ENCODE assay signal across 1 cellular context in the genomic region with DNA sequence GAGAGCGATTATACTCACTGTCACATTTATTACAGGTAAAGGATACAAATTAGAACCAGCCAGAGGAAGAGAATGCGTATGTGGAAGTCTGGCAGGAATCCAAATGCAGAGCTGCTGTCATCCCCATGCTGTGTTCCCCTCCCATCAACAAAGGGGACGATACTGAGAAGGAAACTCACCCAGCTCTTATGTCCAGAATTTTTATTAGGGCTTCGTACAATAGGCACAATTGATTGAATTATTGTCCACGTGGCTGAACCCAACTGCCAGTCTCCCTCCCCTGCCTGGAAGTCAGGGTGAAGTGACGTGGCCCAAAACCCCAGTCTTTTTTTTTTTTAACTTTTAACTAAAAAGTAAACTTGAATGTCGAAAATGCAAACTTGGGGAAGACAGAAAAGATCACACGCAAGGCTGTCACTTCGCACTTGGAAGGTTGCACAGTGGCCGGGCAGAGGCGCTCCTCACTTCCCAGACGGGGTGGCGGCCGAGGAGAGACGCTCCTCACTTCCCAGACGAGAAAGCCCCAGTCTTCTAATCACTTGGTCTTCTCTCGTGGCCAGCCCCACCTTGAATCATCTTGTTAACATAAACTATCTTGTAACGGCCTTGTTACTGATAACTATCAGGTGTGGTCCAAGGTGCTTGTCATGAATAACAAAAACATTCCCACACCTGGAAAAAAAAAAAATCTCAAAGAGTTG.
TF ChIP-seq lines count a peak whose summit lies in the region.

No MANE protein-coding gene starts in this region.

TF ChIP-seq in HepG2, 621 proteins besides CTCF, POLR2A, EP300 and RAD21 (continued from another document and continues in another):
- TF ChIP-seq, protein P1, sequence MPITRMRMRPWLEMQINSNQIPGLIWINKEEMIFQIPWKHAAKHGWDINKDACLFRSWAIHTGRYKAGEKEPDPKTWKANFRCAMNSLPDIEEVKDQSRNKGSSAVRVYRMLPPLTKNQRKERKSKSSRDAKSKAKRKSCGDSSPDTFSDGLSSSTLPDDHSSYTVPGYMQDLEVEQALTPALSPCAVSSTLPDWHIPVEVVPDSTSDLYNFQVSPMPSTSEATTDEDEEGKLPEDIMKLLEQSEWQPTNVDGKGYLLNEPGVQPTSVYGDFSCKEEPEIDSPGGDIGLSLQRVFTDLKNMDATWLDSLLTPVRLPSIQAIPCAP (CRISPR knock-in tag; IDR thresholded peaks at IDR 0.05; ENCODE audit: low read depth): no peak
- TF ChIP-seq, protein P2, sequence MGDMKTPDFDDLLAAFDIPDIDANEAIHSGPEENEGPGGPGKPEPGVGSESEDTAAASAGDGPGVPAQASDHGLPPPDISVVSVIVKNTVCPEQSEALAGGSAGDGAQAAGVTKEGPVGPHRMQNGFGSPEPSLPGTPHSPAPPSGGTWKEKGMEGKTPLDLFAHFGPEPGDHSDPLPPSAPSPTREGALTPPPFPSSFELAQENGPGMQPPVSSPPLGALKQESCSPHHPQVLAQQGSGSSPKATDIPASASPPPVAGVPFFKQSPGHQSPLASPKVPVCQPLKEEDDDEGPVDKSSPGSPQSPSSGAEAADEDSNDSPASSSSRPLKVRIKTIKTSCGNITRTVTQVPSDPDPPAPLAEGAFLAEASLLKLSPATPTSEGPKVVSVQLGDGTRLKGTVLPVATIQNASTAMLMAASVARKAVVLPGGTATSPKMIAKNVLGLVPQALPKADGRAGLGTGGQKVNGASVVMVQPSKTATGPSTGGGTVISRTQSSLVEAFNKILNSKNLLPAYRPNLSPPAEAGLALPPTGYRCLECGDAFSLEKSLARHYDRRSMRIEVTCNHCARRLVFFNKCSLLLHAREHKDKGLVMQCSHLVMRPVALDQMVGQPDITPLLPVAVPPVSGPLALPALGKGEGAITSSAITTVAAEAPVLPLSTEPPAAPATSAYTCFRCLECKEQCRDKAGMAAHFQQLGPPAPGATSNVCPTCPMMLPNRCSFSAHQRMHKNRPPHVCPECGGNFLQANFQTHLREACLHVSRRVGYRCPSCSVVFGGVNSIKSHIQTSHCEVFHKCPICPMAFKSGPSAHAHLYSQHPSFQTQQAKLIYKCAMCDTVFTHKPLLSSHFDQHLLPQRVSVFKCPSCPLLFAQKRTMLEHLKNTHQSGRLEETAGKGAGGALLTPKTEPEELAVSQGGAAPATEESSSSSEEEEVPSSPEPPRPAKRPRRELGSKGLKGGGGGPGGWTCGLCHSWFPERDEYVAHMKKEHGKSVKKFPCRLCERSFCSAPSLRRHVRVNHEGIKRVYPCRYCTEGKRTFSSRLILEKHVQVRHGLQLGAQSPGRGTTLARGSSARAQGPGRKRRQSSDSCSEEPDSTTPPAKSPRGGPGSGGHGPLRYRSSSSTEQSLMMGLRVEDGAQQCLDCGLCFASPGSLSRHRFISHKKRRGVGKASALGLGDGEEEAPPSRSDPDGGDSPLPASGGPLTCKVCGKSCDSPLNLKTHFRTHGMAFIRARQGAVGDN (CRISPR knock-in tag; IDR thresholded peaks at IDR 0.05): peak; percentile 52
- TF ChIP-seq SETDB1 (CRISPR knock-in tag; IDR thresholded peaks at IDR 0.05; ENCODE audit: borderline replicate concordance) (no peak), POLR2AphosphoS5 (IDR thresholded peaks at IDR 0.05; ENCODE audit: low read depth, low read length) (no peak), HNF4A (CRISPR knock-in tag; IDR thresholded peaks at IDR 0.05) (no peak), ZNF709 (CRISPR knock-in tag; IDR thresholded peaks at IDR 0.05) (0 out of 2 replicates have a peak, but pooled peaks have one; percentile 26), ZNF263 (CRISPR knock-in tag; IDR thresholded peaks at IDR 0.05) (peak; percentile 91), HES4 (CRISPR knock-in tag; IDR thresholded peaks at IDR 0.05; ENCODE audit: borderline replicate concordance) (no peak), ZFP1 (CRISPR knock-in tag; IDR thresholded peaks at IDR 0.05) (0 out of 2 replicates have a peak, but pooled peaks have one; percentile 24), YEATS4 (CRISPR knock-in tag; IDR thresholded peaks at IDR 0.05; ENCODE audit: borderline replicate concordance) (0 out of 2 replicates have a peak, but pooled peaks have one; percentile 11), GFI1 (CRISPR knock-in tag; IDR thresholded peaks at IDR 0.05; ENCODE audit: borderline replicate concordance) (no peak)
- TF ChIP-seq, protein P3, sequence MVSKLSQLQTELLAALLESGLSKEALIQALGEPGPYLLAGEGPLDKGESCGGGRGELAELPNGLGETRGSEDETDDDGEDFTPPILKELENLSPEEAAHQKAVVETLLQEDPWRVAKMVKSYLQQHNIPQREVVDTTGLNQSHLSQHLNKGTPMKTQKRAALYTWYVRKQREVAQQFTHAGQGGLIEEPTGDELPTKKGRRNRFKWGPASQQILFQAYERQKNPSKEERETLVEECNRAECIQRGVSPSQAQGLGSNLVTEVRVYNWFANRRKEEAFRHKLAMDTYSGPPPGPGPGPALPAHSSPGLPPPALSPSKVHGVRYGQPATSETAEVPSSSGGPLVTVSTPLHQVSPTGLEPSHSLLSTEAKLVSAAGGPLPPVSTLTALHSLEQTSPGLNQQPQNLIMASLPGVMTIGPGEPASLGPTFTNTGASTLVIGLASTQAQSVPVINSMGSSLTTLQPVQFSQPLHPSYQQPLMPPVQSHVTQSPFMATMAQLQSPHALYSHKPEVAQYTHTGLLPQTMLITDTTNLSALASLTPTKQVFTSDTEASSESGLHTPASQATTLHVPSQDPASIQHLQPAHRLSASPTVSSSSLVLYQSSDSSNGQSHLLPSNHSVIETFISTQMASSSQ (IDR thresholded peaks at IDR 0.05; ENCODE audit: low read depth): no peak
- TF ChIP-seq, protein P3 (CRISPR knock-in tag; IDR thresholded peaks at IDR 0.05; ENCODE audit: borderline replicate concordance): no peak
- TF ChIP-seq, protein P4, sequence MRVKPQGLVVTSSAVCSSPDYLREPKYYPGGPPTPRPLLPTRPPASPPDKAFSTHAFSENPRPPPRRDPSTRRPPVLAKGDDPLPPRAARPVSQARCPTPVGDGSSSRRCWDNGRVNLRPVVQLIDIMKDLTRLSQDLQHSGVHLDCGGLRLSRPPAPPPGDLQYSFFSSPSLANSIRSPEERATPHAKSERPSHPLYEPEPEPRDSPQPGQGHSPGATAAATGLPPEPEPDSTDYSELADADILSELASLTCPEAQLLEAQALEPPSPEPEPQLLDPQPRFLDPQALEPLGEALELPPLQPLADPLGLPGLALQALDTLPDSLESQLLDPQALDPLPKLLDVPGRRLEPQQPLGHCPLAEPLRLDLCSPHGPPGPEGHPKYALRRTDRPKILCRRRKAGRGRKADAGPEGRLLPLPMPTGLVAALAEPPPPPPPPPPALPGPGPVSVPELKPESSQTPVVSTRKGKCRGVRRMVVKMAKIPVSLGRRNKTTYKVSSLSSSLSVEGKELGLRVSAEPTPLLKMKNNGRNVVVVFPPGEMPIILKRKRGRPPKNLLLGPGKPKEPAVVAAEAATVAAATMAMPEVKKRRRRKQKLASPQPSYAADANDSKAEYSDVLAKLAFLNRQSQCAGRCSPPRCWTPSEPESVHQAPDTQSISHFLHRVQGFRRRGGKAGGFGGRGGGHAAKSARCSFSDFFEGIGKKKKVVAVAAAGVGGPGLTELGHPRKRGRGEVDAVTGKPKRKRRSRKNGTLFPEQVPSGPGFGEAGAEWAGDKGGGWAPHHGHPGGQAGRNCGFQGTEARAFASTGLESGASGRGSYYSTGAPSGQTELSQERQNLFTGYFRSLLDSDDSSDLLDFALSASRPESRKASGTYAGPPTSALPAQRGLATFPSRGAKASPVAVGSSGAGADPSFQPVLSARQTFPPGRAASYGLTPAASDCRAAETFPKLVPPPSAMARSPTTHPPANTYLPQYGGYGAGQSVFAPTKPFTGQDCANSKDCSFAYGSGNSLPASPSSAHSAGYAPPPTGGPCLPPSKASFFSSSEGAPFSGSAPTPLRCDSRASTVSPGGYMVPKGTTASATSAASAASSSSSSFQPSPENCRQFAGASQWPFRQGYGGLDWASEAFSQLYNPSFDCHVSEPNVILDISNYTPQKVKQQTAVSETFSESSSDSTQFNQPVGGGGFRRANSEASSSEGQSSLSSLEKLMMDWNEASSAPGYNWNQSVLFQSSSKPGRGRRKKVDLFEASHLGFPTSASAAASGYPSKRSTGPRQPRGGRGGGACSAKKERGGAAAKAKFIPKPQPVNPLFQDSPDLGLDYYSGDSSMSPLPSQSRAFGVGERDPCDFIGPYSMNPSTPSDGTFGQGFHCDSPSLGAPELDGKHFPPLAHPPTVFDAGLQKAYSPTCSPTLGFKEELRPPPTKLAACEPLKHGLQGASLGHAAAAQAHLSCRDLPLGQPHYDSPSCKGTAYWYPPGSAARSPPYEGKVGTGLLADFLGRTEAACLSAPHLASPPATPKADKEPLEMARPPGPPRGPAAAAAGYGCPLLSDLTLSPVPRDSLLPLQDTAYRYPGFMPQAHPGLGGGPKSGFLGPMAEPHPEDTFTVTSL (CRISPR knock-in tag; IDR thresholded peaks at IDR 0.05; ENCODE audit: borderline replicate concordance): 0 out of 2 replicates have a peak, but pooled peaks have one; percentile 34
- TF ChIP-seq, protein P5, sequence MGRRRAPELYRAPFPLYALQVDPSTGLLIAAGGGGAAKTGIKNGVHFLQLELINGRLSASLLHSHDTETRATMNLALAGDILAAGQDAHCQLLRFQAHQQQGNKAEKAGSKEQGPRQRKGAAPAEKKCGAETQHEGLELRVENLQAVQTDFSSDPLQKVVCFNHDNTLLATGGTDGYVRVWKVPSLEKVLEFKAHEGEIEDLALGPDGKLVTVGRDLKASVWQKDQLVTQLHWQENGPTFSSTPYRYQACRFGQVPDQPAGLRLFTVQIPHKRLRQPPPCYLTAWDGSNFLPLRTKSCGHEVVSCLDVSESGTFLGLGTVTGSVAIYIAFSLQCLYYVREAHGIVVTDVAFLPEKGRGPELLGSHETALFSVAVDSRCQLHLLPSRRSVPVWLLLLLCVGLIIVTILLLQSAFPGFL (CRISPR knock-in tag; IDR thresholded peaks at IDR 0.05): no peak
- TF ChIP-seq, protein P6, sequence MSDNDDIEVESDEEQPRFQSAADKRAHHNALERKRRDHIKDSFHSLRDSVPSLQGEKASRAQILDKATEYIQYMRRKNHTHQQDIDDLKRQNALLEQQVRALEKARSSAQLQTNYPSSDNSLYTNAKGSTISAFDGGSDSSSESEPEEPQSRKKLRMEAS (IDR thresholded peaks at IDR 0.05): peak; percentile 46
- TF ChIP-seq, protein P7, sequence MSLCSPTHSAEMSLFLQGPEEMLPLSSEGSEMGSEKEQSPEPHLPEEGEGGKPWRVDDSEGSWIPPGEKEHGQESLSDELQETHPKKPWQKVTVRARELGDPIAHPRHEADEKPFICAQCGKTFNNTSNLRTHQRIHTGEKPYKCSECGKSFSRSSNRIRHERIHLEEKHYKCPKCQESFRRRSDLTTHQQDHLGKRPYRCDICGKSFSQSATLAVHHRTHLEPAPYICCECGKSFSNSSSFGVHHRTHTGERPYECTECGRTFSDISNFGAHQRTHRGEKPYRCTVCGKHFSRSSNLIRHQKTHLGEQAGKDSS (CRISPR knock-in tag; IDR thresholded peaks at IDR 0.05; ENCODE audit: borderline replicate concordance, low read depth): no peak
- TF ChIP-seq, protein P8, sequence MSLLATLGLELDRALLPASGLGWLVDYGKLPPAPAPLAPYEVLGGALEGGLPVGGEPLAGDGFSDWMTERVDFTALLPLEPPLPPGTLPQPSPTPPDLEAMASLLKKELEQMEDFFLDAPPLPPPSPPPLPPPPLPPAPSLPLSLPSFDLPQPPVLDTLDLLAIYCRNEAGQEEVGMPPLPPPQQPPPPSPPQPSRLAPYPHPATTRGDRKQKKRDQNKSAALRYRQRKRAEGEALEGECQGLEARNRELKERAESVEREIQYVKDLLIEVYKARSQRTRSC (CRISPR knock-in tag; IDR thresholded peaks at IDR 0.05; ENCODE audit: low read depth): no peak
- TF ChIP-seq, protein P9, sequence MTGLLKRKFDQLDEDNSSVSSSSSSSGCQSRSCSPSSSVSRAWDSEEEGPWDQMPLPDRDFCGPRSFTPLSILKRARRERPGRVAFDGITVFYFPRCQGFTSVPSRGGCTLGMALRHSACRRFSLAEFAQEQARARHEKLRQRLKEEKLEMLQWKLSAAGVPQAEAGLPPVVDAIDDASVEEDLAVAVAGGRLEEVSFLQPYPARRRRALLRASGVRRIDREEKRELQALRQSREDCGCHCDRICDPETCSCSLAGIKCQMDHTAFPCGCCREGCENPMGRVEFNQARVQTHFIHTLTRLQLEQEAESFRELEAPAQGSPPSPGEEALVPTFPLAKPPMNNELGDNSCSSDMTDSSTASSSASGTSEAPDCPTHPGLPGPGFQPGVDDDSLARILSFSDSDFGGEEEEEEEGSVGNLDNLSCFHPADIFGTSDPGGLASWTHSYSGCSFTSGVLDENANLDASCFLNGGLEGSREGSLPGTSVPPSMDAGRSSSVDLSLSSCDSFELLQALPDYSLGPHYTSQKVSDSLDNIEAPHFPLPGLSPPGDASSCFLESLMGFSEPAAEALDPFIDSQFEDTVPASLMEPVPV (CRISPR knock-in tag; IDR thresholded peaks at IDR 0.05): no peak
- TF ChIP-seq, protein P10, sequence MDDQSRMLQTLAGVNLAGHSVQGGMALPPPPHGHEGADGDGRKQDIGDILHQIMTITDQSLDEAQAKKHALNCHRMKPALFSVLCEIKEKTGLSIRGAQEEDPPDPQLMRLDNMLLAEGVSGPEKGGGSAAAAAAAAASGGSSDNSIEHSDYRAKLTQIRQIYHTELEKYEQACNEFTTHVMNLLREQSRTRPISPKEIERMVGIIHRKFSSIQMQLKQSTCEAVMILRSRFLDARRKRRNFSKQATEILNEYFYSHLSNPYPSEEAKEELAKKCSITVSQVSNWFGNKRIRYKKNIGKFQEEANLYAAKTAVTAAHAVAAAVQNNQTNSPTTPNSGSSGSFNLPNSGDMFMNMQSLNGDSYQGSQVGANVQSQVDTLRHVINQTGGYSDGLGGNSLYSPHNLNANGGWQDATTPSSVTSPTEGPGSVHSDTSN (CRISPR knock-in tag; IDR thresholded peaks at IDR 0.05; ENCODE audit: borderline replicate concordance): no peak
- TF ChIP-seq, protein P11, sequence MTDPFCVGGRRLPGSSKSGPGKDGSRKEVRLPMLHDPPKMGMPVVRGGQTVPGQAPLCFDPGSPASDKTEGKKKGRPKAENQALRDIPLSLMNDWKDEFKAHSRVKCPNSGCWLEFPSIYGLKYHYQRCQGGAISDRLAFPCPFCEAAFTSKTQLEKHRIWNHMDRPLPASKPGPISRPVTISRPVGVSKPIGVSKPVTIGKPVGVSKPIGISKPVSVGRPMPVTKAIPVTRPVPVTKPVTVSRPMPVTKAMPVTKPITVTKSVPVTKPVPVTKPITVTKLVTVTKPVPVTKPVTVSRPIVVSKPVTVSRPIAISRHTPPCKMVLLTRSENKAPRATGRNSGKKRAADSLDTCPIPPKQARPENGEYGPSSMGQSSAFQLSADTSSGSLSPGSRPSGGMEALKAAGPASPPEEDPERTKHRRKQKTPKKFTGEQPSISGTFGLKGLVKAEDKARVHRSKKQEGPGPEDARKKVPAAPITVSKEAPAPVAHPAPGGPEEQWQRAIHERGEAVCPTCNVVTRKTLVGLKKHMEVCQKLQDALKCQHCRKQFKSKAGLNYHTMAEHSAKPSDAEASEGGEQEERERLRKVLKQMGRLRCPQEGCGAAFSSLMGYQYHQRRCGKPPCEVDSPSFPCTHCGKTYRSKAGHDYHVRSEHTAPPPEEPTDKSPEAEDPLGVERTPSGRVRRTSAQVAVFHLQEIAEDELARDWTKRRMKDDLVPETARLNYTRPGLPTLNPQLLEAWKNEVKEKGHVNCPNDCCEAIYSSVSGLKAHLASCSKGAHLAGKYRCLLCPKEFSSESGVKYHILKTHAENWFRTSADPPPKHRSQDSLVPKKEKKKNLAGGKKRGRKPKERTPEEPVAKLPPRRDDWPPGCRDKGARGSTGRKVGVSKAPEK (CRISPR knock-in tag; IDR thresholded peaks at IDR 0.05; ENCODE audit: borderline replicate concordance): no peak
